36 cellular contexts compared by ENCODE assay signal in genomic region chr3:58711871-58712270, GRCh38. TPM values are rescaled to one million over a fixed set of nuclear protein-coding genes. Genes with fewer than 3 reads are reported as not detected.
"Had no signal": no experiment of that assay in that cellular context is flagged by ENCODE, and none has a peak within 500 bp of the region (broad histone marks: within the 10 kb centered on the region; RNA-seq: fewer than 3 reads in every experiment).

No MANE protein-coding gene starts in this region.

- H3K4me1 ChIP-seq: adrenal gland, SJSA1 had no signal

- H3K36me3 Mint-ChIP-seq: activated naive CD4-positive, alpha-beta T cell treated with anti-CD3 and anti-CD28 coated beads, Interleukin-2, amount 50 U/mL, for 24 hours had no signal

- DNase-seq: activated CD4-positive, alpha-beta T cell treated with anti-CD3 and anti-CD28 coated beads for 1 hour; activated CD4-positive, alpha-beta T cell treated with anti-CD3 and anti-CD28 coated beads, Interleukin-2, amount 10 ng/mL, durations not matched to agents 24 days and 14 days; activated CD4-positive, alpha-beta T cell treated with anti-CD3 and anti-CD28 coated beads, Interleukin-2, amount 50 U/mL, for 4 hours; activated CD4-positive, CD25-positive, alpha-beta regulatory T cell; activated CD8-positive, alpha-beta T cell treated with anti-CD3 and anti-CD28 coated beads, Interleukin-2, amount 10 ng/mL, durations not matched to agents 7 days and 5 days; activated gamma-delta T cell; activated naive CD4-positive, alpha-beta T cell treated with Interleukin-2 at 50 U/mL for 16 hours; activated T-cell treated with anti-CD3 and anti-CD28 coated beads, Interleukin-2, amount 50 U/mL, for 24 hours; adrenal gland; aorta; brain microvascular endothelial cell; Karpas-422; KBM-7; MG63; NCI-H1048; NCI-H1105 treated with DMSO at 0.1 percent for 48 hours; NCI-H1436; NCI-H1694; NCI-H1930; NCI-H2081 treated with DMSO at 0.1 percent for 48 hours; NCI-H510A; NCI-H526; NCI-H774; RPMI8226; SHP77 treated with DMSO at 0.1 percent for 48 hours; T1000; WERI-Rb-1 had no signal

- H3K36me3 ChIP-seq: adrenal gland, brain microvascular endothelial cell, cardiac muscle cell, MG63, SJSA1, WERI-Rb-1 had no signal

- H3K27ac Mint-ChIP-seq: activated CD4-positive, alpha-beta T cell treated with anti-CD3 and anti-CD28 coated beads, Interleukin-2, amount 10 ng/mL, durations not matched to agents 24 days and 14 days; activated CD8-positive, alpha-beta T cell treated with anti-CD3 and anti-CD28 coated beads, Interleukin-2, amount 10 ng/mL, durations not matched to agents 7 days and 5 days; activated naive CD4-positive, alpha-beta T cell treated with anti-CD3 and anti-CD28 coated beads, Interleukin-2, amount 50 U/mL, for 24 hours; activated T-cell treated with anti-CD3 and anti-CD28 coated beads, Interleukin-2, amount 50 U/mL, for 24 hours; activated T-helper 2 cell treated with anti-CD3 and anti-CD28 coated beads, Interferon-gamma antibody, Interleukin-2, Interleukin-4, amounts not matched to agents 10 μg/mL and 5 μg/mL and 100 μg/mL, durations not matched to agents 14 hours and 24 hours and 36 hours had no signal

- H3K27ac ChIP-seq: adrenal gland, brain microvascular endothelial cell, cardiac muscle cell, SJSA1, WERI-Rb-1 had no signal

- H3K4me1 Mint-ChIP-seq: activated CD4-positive, alpha-beta T cell treated with anti-CD3 and anti-CD28 coated beads, Interleukin-2, amount 10 ng/mL, durations not matched to agents 24 days and 14 days; activated naive CD4-positive, alpha-beta T cell treated with anti-CD3 and anti-CD28 coated beads, Interleukin-2, amount 50 U/mL, for 24 hours; central memory CD8-positive, alpha-beta T cell had no signal

- H3K9me3 ChIP-seq: adrenal gland, MG63, SJSA1 had no signal

- ATAC-seq: activated CD8-positive, alpha-beta T cell treated with anti-CD3 and anti-CD28 coated beads, Interleukin-2, amount 10 ng/mL, durations not matched to agents 7 days and 5 days; Panc1 had no signal

- H3K4me3 Mint-ChIP-seq: activated CD4-positive, alpha-beta T cell treated with anti-CD3 and anti-CD28 coated beads, Interleukin-2, amount 10 ng/mL, durations not matched to agents 24 days and 14 days; activated CD8-positive, alpha-beta T cell treated with anti-CD3 and anti-CD28 coated beads, Interleukin-2, amount 10 ng/mL, durations not matched to agents 7 days and 5 days; activated naive CD4-positive, alpha-beta T cell treated with anti-CD3 and anti-CD28 coated beads, Interleukin-2, amount 50 U/mL, for 24 hours; activated T-cell treated with anti-CD3 and anti-CD28 coated beads, Interleukin-2, amount 50 U/mL, for 24 hours; central memory CD8-positive, alpha-beta T cell had no signal

- H3K27me3 ChIP-seq: adrenal gland, brain microvascular endothelial cell, cardiac muscle cell, MG63, SJSA1 had no signal

- H3K4me3 ChIP-seq: adrenal gland, cardiac muscle cell, MG63, SJSA1 had no signal

- H3K27me3 Mint-ChIP-seq: activated CD4-positive, alpha-beta T cell treated with anti-CD3 and anti-CD28 coated beads, Interleukin-2, amount 10 ng/mL, durations not matched to agents 24 days and 14 days; activated naive CD4-positive, alpha-beta T cell treated with anti-CD3 and anti-CD28 coated beads, Interleukin-2, amount 50 U/mL, for 24 hours; activated T-cell treated with anti-CD3 and anti-CD28 coated beads, Interleukin-2, amount 50 U/mL, for 24 hours had no signal

- H3K9me3 Mint-ChIP-seq: activated naive CD4-positive, alpha-beta T cell treated with anti-CD3 and anti-CD28 coated beads, Interleukin-2, amount 50 U/mL, for 24 hours; activated T-helper 2 cell treated with anti-CD3 and anti-CD28 coated beads, Interferon-gamma antibody, Interleukin-2, Interleukin-4, amounts not matched to agents 10 μg/mL and 5 μg/mL and 100 μg/mL, durations not matched to agents 14 hours and 24 hours and 36 hours; central memory CD8-positive, alpha-beta T cell had no signal

RNA-seq across cellular contexts. Expression of gene FAM3D, which starts 45.3 kb away (rescaled TPM):
- total RNA-seq: activated CD4-positive, alpha-beta T cell treated with anti-CD3 and anti-CD28 coated beads, Interleukin-2, amount 10 ng/mL, durations not matched to agents 24 days and 14 days; activated CD8-positive, alpha-beta T cell treated with anti-CD3 and anti-CD28 coated beads, Interleukin-2, amount 10 ng/mL, durations not matched to agents 7 days and 5 days; activated T-helper 2 cell treated with anti-CD3 and anti-CD28 coated beads, Interferon-gamma antibody, Interleukin-2, Interleukin-4, amounts not matched to agents 10 μg/mL and 5 μg/mL and 100 μg/mL, durations not matched to agents 14 hours and 24 hours and 36 hours; aorta; chondrocyte; SJSA1; T-helper 1 cell treated with Interleukin-12 subunit alpha and Interleukin-12 subunit beta and Interleukin-4 antibody, amounts not matched to agents 30 ng/mL and 1 ng/mL, for 36 hours; T-helper 2 cell treated with Interferon-gamma antibody and Interleukin-4, amounts not matched to agents 100 ng/mL and 5 ng/mL, for 36 hours had no signal
- polyA plus RNA-seq: cardiac muscle cell had no signal
